ENCODE assay signal across 18 cellular contexts in the genomic region with DNA sequence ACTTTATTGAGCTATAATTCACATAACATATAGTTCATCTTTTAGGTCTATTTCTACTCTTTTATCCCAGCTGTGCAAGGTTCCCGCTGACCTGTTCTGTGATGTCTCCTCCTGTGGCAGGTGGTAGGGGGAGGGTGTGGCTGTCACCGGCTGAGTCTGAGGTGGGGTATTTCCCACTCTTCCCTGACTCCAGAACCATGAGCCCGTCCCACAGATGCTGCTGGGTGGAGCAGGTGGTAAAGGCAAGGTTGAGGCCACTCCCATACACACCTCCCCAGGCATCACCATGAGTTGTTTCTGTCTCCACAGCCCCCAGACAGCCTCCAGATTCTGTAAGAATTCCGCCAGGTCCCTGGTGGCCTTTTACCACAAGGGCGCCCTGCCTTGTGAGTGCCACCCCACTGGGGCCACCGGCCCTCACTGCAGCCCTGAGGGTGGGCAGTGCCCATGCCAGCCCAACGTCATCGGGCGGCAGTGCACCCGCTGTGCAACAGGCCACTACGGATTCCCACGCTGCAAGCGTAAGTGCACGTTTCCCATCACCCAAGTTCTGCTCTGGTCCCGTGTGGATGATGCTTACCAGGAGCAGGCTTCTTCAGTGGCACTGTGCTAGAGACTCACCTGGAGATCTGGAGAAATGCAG.
"Had no signal": no experiment of that assay in that cellular context is flagged by ENCODE, and none has a peak within 500 bp of the region (broad histone marks: within the 10 kb centered on the region; RNA-seq: fewer than 3 reads in every experiment).

No MANE protein-coding gene starts in this region.

- H3K9me2 ChIP-seq: SK-N-SH had no signal

- DNase-seq: Karpas-422, KG1, MM.1S, NCI-H1092 treated with DMSO at 0.1 percent for 48 hours, NCI-H1436, NCI-H187, NCI-H2029, NCI-H2081 treated with DMSO at 0.1 percent for 48 hours, NCI-H2171, NCI-H226, NCI-H446, NCI-H510A, NCI-H524 treated with DMSO at 0.1 percent for 48 hours, NCI-H69, NCI-H774, RPMI8226, SHP77, SK-N-SH had no signal

- H3K9ac ChIP-seq: SK-N-SH had no signal

- H3K4me2 ChIP-seq: SK-N-SH had no signal

- H3K9me3 ChIP-seq: SK-N-SH had no signal
